ENCODE assay signal across 23 cellular contexts in the genomic region with DNA sequence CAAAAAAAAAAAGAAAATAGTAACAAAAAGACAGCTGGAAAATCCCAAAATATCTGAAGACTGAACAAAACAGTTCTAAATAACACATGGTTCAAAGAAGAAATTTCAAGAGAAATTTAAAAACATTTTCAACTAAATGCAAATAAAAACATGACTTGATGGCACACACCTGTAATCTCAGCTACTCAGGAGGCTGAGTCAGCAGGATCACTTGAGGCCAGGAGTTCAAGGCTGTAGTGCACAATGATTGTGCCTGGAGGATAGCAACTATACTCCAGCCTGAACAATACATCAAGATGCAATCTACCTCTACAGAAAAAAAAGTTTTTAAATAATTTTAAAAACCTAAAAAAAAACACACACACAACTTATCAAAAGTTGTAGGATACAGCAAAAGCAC. TPM values are rescaled to one million over a fixed set of nuclear protein-coding genes. Genes with fewer than 3 reads are reported as not detected.
DNase-seq lines count a peak whose midpoint lies in the region; ATAC-seq, FAIRE-seq and TF ChIP-seq lines count a peak whose summit lies in the region.
"Had no signal": no experiment of that assay in that cellular context is flagged by ENCODE, and none has a peak within 500 bp of the region (broad histone marks: within the 10 kb centered on the region; RNA-seq: fewer than 3 reads in every experiment).

No MANE protein-coding gene starts in this region.

- H3K4me3 ChIP-seq in HepG2 (replicated peaks in 1 of 3; ENCODE audit: insufficient read depth in 1 of 3, low read depth in 2 of 3, low read length in 3 of 3) = no peak overlapping the region
- no peak overlapping the region for H3K4me3 ChIP-seq in right lobe of liver
- H3K4me3 ChIP-seq in CD4-positive, CD25-positive, alpha-beta regulatory T cell (ENCODE audit: low read depth, low read length) = no peak overlapping the region
- no peak overlapping the region for H3K4me3 ChIP-seq in PC-3 (ENCODE audit: low read length)
- no peak overlapping the region for H3K4me3 ChIP-seq in mucosa of descending colon
- no peak overlapping the region for H3K4me3 ChIP-seq in foreskin fibroblast (ENCODE audit: low read depth in 1 of 2, low read length in 2 of 2)
- H3K4me3 ChIP-seq: A549; BLaER1 treated with 17β-estradiol and CSF1 and Interleukin-3, amounts not matched to agents 10 nM and 100 nM had no signal

- H3K9me2 ChIP-seq in PC-3 (replicated peaks; ENCODE audit: low read length) = no peaks in the 10 kb centered on the region

- no peak overlapping the region for H3K27ac ChIP-seq in HepG2 (ENCODE audit: extremely low read length, insufficient read depth, low read length)
- H3K27ac ChIP-seq in right lobe of liver = no peak overlapping the region
- no peak overlapping the region for H3K27ac ChIP-seq in CD4-positive, CD25-positive, alpha-beta regulatory T cell (ENCODE audit: insufficient read depth, low read length, poor library complexity, severe bottlenecking)
- H3K27ac ChIP-seq in PC-3 (ENCODE audit: low read length) = peak overlapping the region; percentile 51
- H3K27ac ChIP-seq: 22Rv1; A549; BLaER1 treated with 17β-estradiol and CSF1 and Interleukin-3, amounts not matched to agents 10 nM and 100 nM; C4-2B had no signal

- peaks cover 13% of the 10 kb centered on the region; the same call in 1 of the 2 replicates for H3K4me1 ChIP-seq in HepG2 (ENCODE audit: insufficient read depth, low read length)
- no peaks in the 10 kb centered on the region for H3K4me1 ChIP-seq in right lobe of liver
- no peaks in the 10 kb centered on the region for H3K4me1 ChIP-seq in CD4-positive, CD25-positive, alpha-beta regulatory T cell (ENCODE audit: control insufficient read depth, insufficient read depth, low read length, poor library complexity, severe bottlenecking)
- peaks cover 36% of the 10 kb centered on the region for H3K4me1 ChIP-seq in PC-3 (ENCODE audit: insufficient read depth, low read length)
- H3K4me1 ChIP-seq in mucosa of descending colon (ENCODE audit: low read depth) = no peaks in the 10 kb centered on the region
- H3K4me1 ChIP-seq: BLaER1 treated with 17β-estradiol and CSF1 and Interleukin-3, amounts not matched to agents 10 nM and 100 nM had no signal

- H3K9ac ChIP-seq in HepG2 (ENCODE audit: insufficient read depth, low read depth, low read length) (no peak overlapping the region), PC-3 (ENCODE audit: low read length) (no peak overlapping the region)
- H3K9ac ChIP-seq: BLaER1 treated with 17β-estradiol and CSF1 and Interleukin-3, amounts not matched to agents 10 nM and 100 nM had no signal

- in situ Hi-C loops in HepG2 (cut with HindIII; ENCODE audit: extremely low pct_ligation_motif_present, low pct_unique_long_range_greater_than_20kb) = no loop called here

- POLR2A ChIA-PET in HepG2 (lab: Yijun Ruan, JAX) = no interaction called here
- POLR2A ChIA-PET in PC-3 (lab: Charles Lee; ENCODE audit: unreplicated experiment) = no interaction called here

- TF ChIP-seq RAD21 in HepG2 (CRISPR knock-in tag; IDR thresholded peaks at IDR 0.05) = no peak

- no peak overlapping the region for H3K4me3 Mint-ChIP-seq in CD4-positive, CD25-positive, alpha-beta regulatory T cell
- no peak overlapping the region for H3K4me3 Mint-ChIP-seq in dendritic cell treated with granulocyte-macrophage colony-stimulating factor and Interleukin-4, amounts not matched to agents 40 ng/mL and 50 ng/mL, for 4 days
- H3K4me3 Mint-ChIP-seq: B cell had no signal

- no peak for FAIRE-seq in HepG2 (lab: Jason Lieb, UNC)
- FAIRE-seq: A549, D721Med, G401.6, GM12891, GM19239 had no signal

- H3K27me3 ChIP-seq in HepG2 (ENCODE audit: control insufficient read depth in 1 of 2, insufficient read depth in 2 of 2, low read length in 2 of 2) (no peaks in the 10 kb centered on the region), right lobe of liver (no peaks in the 10 kb centered on the region), PC-3 (ENCODE audit: low read length) (no peaks in the 10 kb centered on the region)
- no peaks in the 10 kb centered on the region for H3K27me3 ChIP-seq in CD4-positive, CD25-positive, alpha-beta regulatory T cell (ENCODE audit: control insufficient read depth, insufficient read depth, low read length)
- H3K27me3 ChIP-seq: BLaER1 treated with 17β-estradiol and CSF1 and Interleukin-3, amounts not matched to agents 10 nM and 100 nM had no signal

- H3K9me3 ChIP-seq in HepG2 (ENCODE audit: low read length) (no peaks in the 10 kb centered on the region), right lobe of liver (no peaks in the 10 kb centered on the region), PC-3 (ENCODE audit: low read length) (no peaks in the 10 kb centered on the region), mucosa of descending colon (no peaks in the 10 kb centered on the region)
- H3K9me3 ChIP-seq in CD4-positive, CD25-positive, alpha-beta regulatory T cell (ENCODE audit: control insufficient read depth in 2 of 2, low read length in 2 of 2) = no peaks in the 10 kb centered on the region
- H3K9me3 ChIP-seq: A549 had no signal

- TF ChIP-seq EP300 in HepG2 (IDR thresholded peaks at IDR 0.05; ENCODE audit: low read depth in 2 of 2, low read length in 2 of 2) (no peak), HepG2 (CRISPR knock-in tag; IDR thresholded peaks at IDR 0.05; ENCODE audit: borderline replicate concordance) (no peak)

- DNase-seq in HepG2 (ENCODE audit: low spot score) (no peak), right lobe of liver (no peak), PC-3 (no peak), mucosa of descending colon (no peak), D341Med (ENCODE audit: low spot score) (no peak), foreskin fibroblast (no peak)
- no peak for DNase-seq in CD4-positive, CD25-positive, alpha-beta regulatory T cell
- DNase-seq: AML-193; CD4-positive, alpha-beta memory T cell; CD8-positive, alpha-beta memory T cell; COR-L47; DMS79 treated with DMSO at 0.1 percent for 48 hours; GF-D8 had no signal

- TF ChIP-seq POLR2A in HepG2 (IDR thresholded peaks at IDR 0.05; ENCODE audit: insufficient read depth in 1 of 2, low read depth in 2 of 2, low read length in 2 of 2) (no peak), right lobe of liver (IDR thresholded peaks at IDR 0.05) (no peak)

- no peak overlapping the region for H3K4me2 ChIP-seq in HepG2 (ENCODE audit: low read depth, low read length)
- peak overlapping the region; percentile 51; the same call in 1 of the 2 replicates for H3K4me2 ChIP-seq in PC-3 (ENCODE audit: low read length)
- H3K4me2 ChIP-seq: A549; BLaER1 treated with 17β-estradiol and CSF1 and Interleukin-3, amounts not matched to agents 10 nM and 100 nM had no signal

- no peak overlapping the region for H2AFZ ChIP-seq in HepG2 (ENCODE audit: low read length)
- H2AFZ ChIP-seq in PC-3 (ENCODE audit: low read length) = no peak overlapping the region

- BruUV-seq in HepG2 (replicated peaks; lab: Mats Ljungman, UMichigan) (no TSS peak), PC-3 (replicated peaks; lab: Mats Ljungman, UMichigan) (no TSS peak)

- H3K4me1 Mint-ChIP-seq in CD4-positive, CD25-positive, alpha-beta regulatory T cell = peaks cover 23 to 62% (median 51%) of the 10 kb centered on the region in 4 donors
- peaks cover 30% of the 10 kb centered on the region for H3K4me1 Mint-ChIP-seq in dendritic cell treated with granulocyte-macrophage colony-stimulating factor and Interleukin-4, amounts not matched to agents 40 ng/mL and 50 ng/mL, for 4 days (ENCODE audit: low read depth)

- no peaks in the 10 kb centered on the region for H4K20me1 ChIP-seq in HepG2 (ENCODE audit: insufficient read depth, low read length)
- H4K20me1 ChIP-seq in PC-3 (ENCODE audit: low read length) = no peaks in the 10 kb centered on the region

- intact Hi-C loops in HepG2 (cut with micrococcal nuclease; ENCODE audit: unreplicated experiment) (no loop called here), right lobe of liver (cut with DNase I) (no loop called here), PC-3 (cut with micrococcal nuclease) (no loop called here), mucosa of descending colon (cut with DNase I, micrococcal nuclease) (no loop called here)
- intact Hi-C loops in dendritic cell treated with granulocyte-macrophage colony-stimulating factor and Interleukin-4, amounts not matched to agents 40 ng/mL and 50 ng/mL, for 4 days (cut with micrococcal nuclease) = no loop called here

- H3K36me3 Mint-ChIP-seq in CD4-positive, CD25-positive, alpha-beta regulatory T cell = peaks cover 43% of the 10 kb centered on the region
- H3K36me3 Mint-ChIP-seq in dendritic cell treated with granulocyte-macrophage colony-stimulating factor and Interleukin-4, amounts not matched to agents 40 ng/mL and 50 ng/mL, for 4 days (ENCODE audit: low read depth) = peaks cover 16% of the 10 kb centered on the region

- CTCF ChIA-PET in HepG2 (lab: Yijun Ruan, JAX; ENCODE audit: low intra/inter-chr PET ratio, low total read pairs) (no interaction called here), PC-3 (lab: Charles Lee) (no interaction called here)

- no peak for ATAC-seq in HepG2
- no peak for ATAC-seq in right lobe of liver
- no peak for ATAC-seq in CD4-positive, CD25-positive, alpha-beta regulatory T cell (ENCODE audit: low read depth in 2 of 2)
- ATAC-seq in PC-3 = no peak
- ATAC-seq in mucosa of descending colon = no peak
- ATAC-seq: A549 had no signal

- H3K79me2 ChIP-seq in HepG2 (ENCODE audit: insufficient read depth, low read length) (no peaks in the 10 kb centered on the region), PC-3 (ENCODE audit: low read length) (peaks cover 26% of the 10 kb centered on the region)

- no peaks in the 10 kb centered on the region for H3K36me3 ChIP-seq in HepG2 (replicated peaks in 1 of 2; ENCODE audit: control insufficient read depth in 1 of 2, insufficient read depth in 2 of 2, low read length in 2 of 2)
- H3K36me3 ChIP-seq in right lobe of liver = no peaks in the 10 kb centered on the region
- peaks cover under 1% of the 10 kb centered on the region for H3K36me3 ChIP-seq in CD4-positive, CD25-positive, alpha-beta regulatory T cell (ENCODE audit: control insufficient read depth, insufficient read depth, low read length)
- H3K36me3 ChIP-seq in PC-3 (ENCODE audit: low read depth, low read length) = no peaks in the 10 kb centered on the region
- H3K36me3 ChIP-seq in mucosa of descending colon (ENCODE audit: low read depth) = no peaks in the 10 kb centered on the region

- H3K9me3 Mint-ChIP-seq in CD4-positive, CD25-positive, alpha-beta regulatory T cell = peaks cover 0 to 8% (median 3%) of the 10 kb centered on the region in 7 donors
- H3K9me3 Mint-ChIP-seq in dendritic cell treated with granulocyte-macrophage colony-stimulating factor and Interleukin-4, amounts not matched to agents 40 ng/mL and 50 ng/mL, for 4 days = no peaks in the 10 kb centered on the region

- TF ChIP-seq CTCF in HepG2 (CRISPR knock-in tag; IDR thresholded peaks at IDR 0.05) (no peak), right lobe of liver (IDR thresholded peaks at IDR 0.05) (no peak), PC-3 (conservative IDR thresholded peaks at IDR 0.05; ENCODE audit: low read depth, low read length) (no peak), mucosa of descending colon (IDR thresholded peaks at IDR 0.05) (no peak), foreskin fibroblast (IDR thresholded peaks at IDR 0.05; ENCODE audit: low read depth, low read length) (no peak)

- H3K27ac Mint-ChIP-seq in CD4-positive, CD25-positive, alpha-beta regulatory T cell = peak overlapping the region in 2 of 3 donors; percentile 48 to 84
- H3K27ac Mint-ChIP-seq in dendritic cell treated with granulocyte-macrophage colony-stimulating factor and Interleukin-4, amounts not matched to agents 40 ng/mL and 50 ng/mL, for 4 days = peak overlapping the region; percentile 25
- H3K27ac Mint-ChIP-seq: B cell; CD4-positive, alpha-beta memory T cell had no signal

- peaks cover 3% of the 10 kb centered on the region for H3F3A ChIP-seq in PC-3 (ENCODE audit: low read length, unreplicated experiment)

- H3K27me3 Mint-ChIP-seq in CD4-positive, CD25-positive, alpha-beta regulatory T cell = no peaks in the 10 kb centered on the region
- no peaks in the 10 kb centered on the region for H3K27me3 Mint-ChIP-seq in dendritic cell treated with granulocyte-macrophage colony-stimulating factor and Interleukin-4, amounts not matched to agents 40 ng/mL and 50 ng/mL, for 4 days
- H3K27me3 Mint-ChIP-seq: B cell; CD4-positive, alpha-beta memory T cell; CD8-positive, alpha-beta memory T cell had no signal

RNA-seq across cellular contexts. Expression of gene ASF1A, which starts 21.6 kb away (rescaled TPM):
- total RNA-seq in HepG2 (2016; rRNA removed; fragmentation: Illumina TruSeq; extraction: Trizol) (49.9 and 85.2 TPM in 2 replicates), right lobe of liver (10 to 100 TPM in 2 of 6 experiments, 1 to 10 TPM in 4; 5.8 to 15.3 (median 8.3) TPM), PC-3 (2014; rRNA removed) (24.6 and 25.0 TPM in 2 replicates), mucosa of descending colon (10 to 100 TPM; 14.3 to 22.2 (median 17.1) TPM)
- total RNA-seq in HepG2 (2016; cell fraction: cytosol; rRNA removed; fragmentation: Illumina TruSeq; extraction: Trizol; ENCODE audit: low read depth) = 17.0 and 17.9 TPM in 2 replicates
- 54.7 and 88.6 TPM in 2 replicates for total RNA-seq in HepG2 (2016; cell fraction: insoluble cytoplasmic fraction; rRNA removed; fragmentation: Illumina TruSeq; extraction: Trizol)
- 30.4 and 36.4 TPM in 2 replicates for total RNA-seq in HepG2 (2016; cell fraction: membrane; rRNA removed; fragmentation: Illumina TruSeq; extraction: Trizol)
- total RNA-seq in HepG2 (2016; cell fraction: nucleus; rRNA removed; fragmentation: Illumina TruSeq; extraction: Trizol) = 29.6 and 32.2 TPM in 2 replicates
- polyA plus RNA-seq in HepG2 (2011; rRNA removed) = 10.3 and 14.5 TPM in 2 replicates
- 7.0 and 7.5 TPM in 2 replicates for polyA plus RNA-seq in HepG2 (2011; cell fraction: cytosol; rRNA removed)
- polyA plus RNA-seq in HepG2 (2011; cell fraction: nucleus; rRNA removed) = 4.1 and 5.1 TPM in 2 replicates
- polyA plus RNA-seq in HepG2 (2012) = 19.9 and 21.0 TPM in 2 replicates
- 7.8 and 9.6 TPM in 2 replicates for polyA plus RNA-seq in HepG2 (2016; cell fraction: cytosol; fragmentation: Illumina TruSeq; extraction: Trizol; ENCODE audit: low read depth)
- polyA plus RNA-seq in HepG2 (2016; cell fraction: insoluble cytoplasmic fraction; fragmentation: Illumina TruSeq; extraction: Trizol; ENCODE audit: low read depth) = 78.3 and 79.2 TPM in 2 replicates
- polyA plus RNA-seq in HepG2 (2016; cell fraction: membrane; fragmentation: Illumina TruSeq; extraction: Trizol; ENCODE audit: low read depth) = 15.4 and 16.4 TPM in 2 replicates
- 33.6 and 34.4 TPM in 2 replicates for polyA plus RNA-seq in HepG2 (2016; cell fraction: nucleus; fragmentation: Illumina TruSeq; extraction: Trizol; ENCODE audit: insufficient read depth, low read depth)
- polyA minus RNA-seq in HepG2 (2011; rRNA and poly(A)+ RNA removed; ENCODE audit: low replicate concordance) = 7.9 and 11.6 TPM in 2 replicates
- 10.0 and 11.0 TPM in 2 replicates for polyA minus RNA-seq in HepG2 (2011; cell fraction: cytosol; rRNA and poly(A)+ RNA removed)
- 17.8 and 22.7 TPM in 2 replicates for polyA minus RNA-seq in HepG2 (2011; cell fraction: nucleus; rRNA and poly(A)+ RNA removed)
- 30.2 TPM for total RNA-seq in CD4-positive, CD25-positive, alpha-beta regulatory T cell
- 10 to 100 TPM; 69.7 to 81.8 (median 71.8) TPM for polyA plus RNA-seq in CD4-positive, CD25-positive, alpha-beta regulatory T cell
